ENCODE assay signal across 8 cellular contexts in genomic region chr19:3304871-3305423, GRCh38.
DNase-seq lines count a peak whose midpoint lies in the region; ATAC-seq and TF ChIP-seq lines count a peak whose summit lies in the region.

No MANE protein-coding gene starts in this region.

- no peak overlapping the region for H3K4me3 ChIP-seq in DND-41 (ENCODE audit: low read depth in 1 of 2, low read length in 2 of 2)
- no peak overlapping the region for H3K4me3 ChIP-seq in LNCaP clone FGC (ENCODE audit: low read depth, low read length)
- no peak overlapping the region for H3K4me3 ChIP-seq in heart right ventricle

- peak; percentile 84 for DNase-seq in DND-41
- peak; percentile 28 for DNase-seq in LNCaP clone FGC (ENCODE audit: low read depth)
- peak; percentile 29 for DNase-seq in SKM-1 treated with dmso at 0.1 percent for 144 hours (lab: John Stamatoyannopoulos, UW; ENCODE audit: unreplicated experiment)
- DNase-seq in activated naive CD8-positive, alpha-beta T cell treated with anti-CD3 and anti-CD28 coated beads, Interleukin-2, amount 50 U/mL, for 24 hours: peak; percentile 82
- DNase-seq in heart right ventricle: peak; percentile 67 to 72
- DNase-seq in retina: peak; percentile 86

- no peak overlapping the region for H3K27ac ChIP-seq in DND-41 (ENCODE audit: low read length)
- H3K27ac ChIP-seq in heart right ventricle: no peak overlapping the region

- peaks cover 16% of the 10 kb centered on the region for H3K27me3 Mint-ChIP-seq in activated naive CD8-positive, alpha-beta T cell treated with anti-CD3 and anti-CD28 coated beads, Interleukin-2, amount 50 U/mL, for 24 hours

- H3K27ac Mint-ChIP-seq in activated naive CD8-positive, alpha-beta T cell treated with anti-CD3 and anti-CD28 coated beads, Interleukin-2, amount 50 U/mL, for 24 hours: no peak overlapping the region

- peaks cover 10% of the 10 kb centered on the region for H3K9me3 Mint-ChIP-seq in activated naive CD8-positive, alpha-beta T cell treated with anti-CD3 and anti-CD28 coated beads, Interleukin-2, amount 50 U/mL, for 24 hours

- intact Hi-C loops in heart right ventricle (cut with DNase I): loop anchor here in 4 of 10 donors (1.0 to 5.0 kb wide), 6 partner anchors 167 to 312 kb away; no protein-coding TSS in a partner anchor

- ATAC-seq in DND-41 (ENCODE audit: insufficient read depth, low read depth) (peak; percentile 75), heart right ventricle (peak in 7 of 8 donors; percentile 43 to 69 (median 58)), GM19452 (IDR thresholded peaks at IDR 0.05; ENCODE audit: unreplicated experiment) (no peak), HG03521 (IDR thresholded peaks at IDR 0.05; ENCODE audit: unreplicated experiment) (no peak)
- ATAC-seq in activated naive CD8-positive, alpha-beta T cell treated with anti-CD3 and anti-CD28 coated beads, Interleukin-2, amount 50 U/mL, for 24 hours: no peak

- H3K27me3 ChIP-seq in DND-41 (ENCODE audit: insufficient read depth, low read length, poor library complexity) (no peaks in the 10 kb centered on the region), heart right ventricle (peaks cover 0 to 71% (median 47%) of the 10 kb centered on the region in 7 donors)

- no peak overlapping the region for H3K9ac ChIP-seq in DND-41 (ENCODE audit: low read depth, low read length)

- H3K36me3 ChIP-seq in DND-41 (ENCODE audit: insufficient read depth, low read length): no peaks in the 10 kb centered on the region
- no peaks in the 10 kb centered on the region for H3K36me3 ChIP-seq in heart right ventricle

- TF ChIP-seq CTCF in DND-41 (IDR thresholded peaks at IDR 0.05; ENCODE audit: borderline replicate concordance, extremely low read depth, low read length, poor library complexity, severe bottlenecking) (peak; percentile 88), LNCaP clone FGC (IDR thresholded peaks at IDR 0.05; ENCODE audit: control insufficient read depth, extremely low read depth, insufficient read depth) (peak; percentile 84), heart right ventricle (IDR thresholded peaks at IDR 0.05) (peak; percentile 83 to 91 (median 89))

- H3K4me1 ChIP-seq in DND-41 (ENCODE audit: insufficient read depth, low read length) (no peaks in the 10 kb centered on the region; the same call in 1 of the 2 replicates), heart right ventricle (peaks cover 0 to 9% (median 4%) of the 10 kb centered on the region in 9 donors)

- H3K36me3 Mint-ChIP-seq in activated naive CD8-positive, alpha-beta T cell treated with anti-CD3 and anti-CD28 coated beads, Interleukin-2, amount 50 U/mL, for 24 hours (ENCODE audit: low read depth): no peaks in the 10 kb centered on the region

- H3K4me3 Mint-ChIP-seq in activated naive CD8-positive, alpha-beta T cell treated with anti-CD3 and anti-CD28 coated beads, Interleukin-2, amount 50 U/mL, for 24 hours: no peak overlapping the region

- H3K9me3 ChIP-seq in DND-41 (ENCODE audit: insufficient read depth, low read length, severe bottlenecking) (peaks cover 3% of the 10 kb centered on the region), heart right ventricle (peaks cover 0 to 9% (median 5%) of the 10 kb centered on the region in 11 donors)

- no peak overlapping the region for H3K4me2 ChIP-seq in DND-41 (ENCODE audit: insufficient read depth, low read length)

- H3K4me1 Mint-ChIP-seq in activated naive CD8-positive, alpha-beta T cell treated with anti-CD3 and anti-CD28 coated beads, Interleukin-2, amount 50 U/mL, for 24 hours: no peaks in the 10 kb centered on the region

- H4K20me1 ChIP-seq in DND-41 (ENCODE audit: insufficient read depth, low read length): no peaks in the 10 kb centered on the region

- no peaks in the 10 kb centered on the region for H3K79me2 ChIP-seq in DND-41 (ENCODE audit: insufficient read depth, low read length)

- no peak overlapping the region for H2AFZ ChIP-seq in DND-41 (ENCODE audit: low read depth, low read length)

- WGBS in heart right ventricle, 2 donors: 6 to 7% methylated on average over 22 of the region's 22 CpGs

Comparison
In these comparisons a context has a peak if more than half of its experiments do, and no peak if none do; other contexts are left out.
1. ATAC-seq: peak in DND-41 (single experiment) and heart right ventricle (7 of 8); none in activated naive CD8-positive, alpha-beta T cell treated with anti-CD3 and anti-CD28 coated beads, Interleukin-2, amount 50 U/mL, for 24 hours (single experiment), GM19452 (single experiment) and HG03521 (single experiment).
2. DNase-seq: peak in every context shown above with its lines; median percentile 86 in retina; 84 in DND-41; 82 in activated naive CD8-positive, alpha-beta T cell treated with anti-CD3 and anti-CD28 coated beads, Interleukin-2, amount 50 U/mL, for 24 hours; 70 in heart right ventricle; 29 in SKM-1 treated with dmso at 0.1 percent for 144 hours; 28 in LNCaP clone FGC.
3. Peak in every context shown above with its lines, with median percentiles within 50 percentile points of each other: CTCF ChIP-seq.